1 cellular context compared by ENCODE assay signal in genomic region chr9:98222885-98223640, GRCh38.
TF ChIP-seq lines count a peak whose summit lies in the region.

No MANE protein-coding gene starts in this region.

TF ChIP-seq in endothelial cell of umbilical vein, 7 proteins besides CTCF, POLR2A, EP300 and RAD21:
- TF ChIP-seq FOS (IDR thresholded peaks at IDR 0.05; ENCODE audit: borderline replicate concordance, insufficient read depth, low read length) (peak; percentile 38), POLR2AphosphoS5 (IDR thresholded peaks at IDR 0.05; ENCODE audit: insufficient read depth, low read depth, low read length) (peak; percentile 78), JUN (IDR thresholded peaks at IDR 0.05; ENCODE audit: borderline replicate concordance, insufficient read depth, insufficient read length, low read depth) (no peak)
